9 cellular contexts compared by ENCODE assay signal in genomic region chr12:68899251-68899771, GRCh38. TPM values are rescaled to one million over a fixed set of nuclear protein-coding genes. Genes with fewer than 3 reads are reported as not detected.
DNase-seq lines count a peak whose midpoint lies in the region; ATAC-seq and TF ChIP-seq lines count a peak whose summit lies in the region.
"Had no signal": no experiment of that assay in that cellular context is flagged by ENCODE, and none has a peak within 500 bp of the region (broad histone marks: within the 10 kb centered on the region; RNA-seq: fewer than 3 reads in every experiment).

No MANE protein-coding gene starts in this region.

- DNase-seq in HCT116 (ENCODE audit: low read depth, low spot score) (peak; percentile 8), hepatocyte (ENCODE audit: low spot score) (peak; percentile 74), stomach (peak; percentile 76), GM19238 (ENCODE audit: insufficient read length, low spot score) (no peak)
- DNase-seq in activated CD4-positive, alpha-beta T cell treated with anti-CD3 and anti-CD28 coated beads, Interleukin-2, amount 50 U/mL, for 4 hours, result no peak
- DNase-seq: SIG-M5 had no signal

- CTCF ChIA-PET in HCT116 (lab: Charles Lee), result no interaction called here

- no peaks in the 10 kb centered on the region for H3K27me3 ChIP-seq in HCT116 (ENCODE audit: insufficient read depth, low read length)
- no peaks in the 10 kb centered on the region for H3K27me3 ChIP-seq in hepatocyte
- no peaks in the 10 kb centered on the region for H3K27me3 ChIP-seq in stomach

- H3K4me2 ChIP-seq in HCT116 (ENCODE audit: low read length) (no peak overlapping the region), hepatocyte (no peak overlapping the region)

- no peak overlapping the region for H3K9ac ChIP-seq in HCT116 (ENCODE audit: low read length)

- H3K9me2 ChIP-seq in HCT116 (ENCODE audit: insufficient read depth) (no peaks in the 10 kb centered on the region), hepatocyte (replicated peaks; ENCODE audit: insufficient read depth) (no peaks in the 10 kb centered on the region)

- ATAC-seq in HCT116 (no peak), SK-N-SH treated with all-trans-retinoic acid at 6 μM for 48 hours (peak; percentile 86), GM19395 (IDR thresholded peaks at IDR 0.05; ENCODE audit: unreplicated experiment) (no peak), GM19351 (IDR thresholded peaks at IDR 0.05; ENCODE audit: unreplicated experiment) (no peak)

- H2AFZ ChIP-seq in HCT116 (ENCODE audit: low read depth, low read length, poor library complexity, severe bottlenecking) (no peak overlapping the region), hepatocyte (no peak overlapping the region)

- H3K36me3 ChIP-seq in HCT116 (ENCODE audit: control insufficient read depth in 1 of 2, insufficient read depth in 2 of 2, low read length in 2 of 2) (no peaks in the 10 kb centered on the region), hepatocyte (replicated peaks; ENCODE audit: insufficient read depth, low read depth) (no peaks in the 10 kb centered on the region), stomach (peaks cover 0 to 9% (median 0%) of the 10 kb centered on the region in 4 donors)

- peak; percentile 21 to 50 (median 47); a peak in 4 of 6 replicates for TF ChIP-seq CTCF in HCT116 (IDR thresholded peaks at IDR 0.05 in 2 of 3, conservative IDR thresholded peaks at IDR 0.05 in 1 of 3; ENCODE audit: borderline replicate concordance in 1 of 3, insufficient read depth in 1 of 3, low read depth in 2 of 3, low read length in 2 of 3)
- TF ChIP-seq CTCF in hepatocyte (IDR thresholded peaks at IDR 0.05; ENCODE audit: poor library complexity), result peak; percentile 57
- TF ChIP-seq CTCF in stomach (IDR thresholded peaks at IDR 0.05), result peak in 3 of 7 experiments; percentile 23 to 59 (median 35)

- H3K4me3 ChIP-seq in HCT116 (replicated peaks in 1 of 2; ENCODE audit: low read depth in 1 of 2, low read length in 2 of 2), result no peak overlapping the region
- no peak overlapping the region for H3K4me3 ChIP-seq in hepatocyte
- H3K4me3 ChIP-seq in stomach, result no peak overlapping the region

- H4K20me1 ChIP-seq in HCT116 (ENCODE audit: insufficient read depth) (no peaks in the 10 kb centered on the region), hepatocyte (ENCODE audit: insufficient read depth, poor library complexity, severe bottlenecking) (no peaks in the 10 kb centered on the region)

- WGBS in hepatocyte (ENCODE audit: low lambda C conversion rate, missing lambda C conversion rate), result 79% methylated on average over 4 of the region's 4 CpGs
- 25 to 50% (median 42%) methylated on average over 4 of the region's 4 CpGs for WGBS in stomach, 5 donors

- peak; percentile 78 for TF ChIP-seq RAD21 in HCT116 (IDR thresholded peaks at IDR 0.05; ENCODE audit: low read depth)

- H3K9me3 ChIP-seq in HCT116 (ENCODE audit: control insufficient read depth in 1 of 2, insufficient read depth in 1 of 2, low read depth in 1 of 2, low read length in 2 of 2) (no peaks in the 10 kb centered on the region), hepatocyte (ENCODE audit: low read depth) (no peaks in the 10 kb centered on the region), stomach (no peaks in the 10 kb centered on the region)

- no TSS peak for BruUV-seq in HCT116 (replicated peaks; lab: Mats Ljungman, UMichigan)

- RAD21 ChIA-PET in HCT116 (lab: Charles Lee; ENCODE audit: low non-redundant PET in 1 of 2, low total read pairs in 2 of 2, uncharacterized antibody in 2 of 2, unreplicated experiment in 2 of 2), result no interaction called here

- H3K27ac ChIP-seq in HCT116 (ENCODE audit: low read depth, low read length) (no peak overlapping the region), hepatocyte (no peak overlapping the region), stomach (peak overlapping the region in 1 of 5 donors; percentile 17)

- no peak for TF ChIP-seq EP300 in stomach (IDR thresholded peaks at IDR 0.05)

- H3K79me2 ChIP-seq in HCT116 (ENCODE audit: insufficient read depth, low read length) (no peaks in the 10 kb centered on the region), hepatocyte (no peaks in the 10 kb centered on the region)

- no peak for TF ChIP-seq POLR2A in HCT116 (IDR thresholded peaks at IDR 0.05; ENCODE audit: borderline replicate concordance, extremely low read depth, insufficient read depth, insufficient read length)
- TF ChIP-seq POLR2A in stomach (IDR thresholded peaks at IDR 0.05), result no peak

- intact Hi-C loops in HCT116 (cut with micrococcal nuclease), result loop anchor here (1.0 kb wide), 1 partner anchor 169 kb away; no protein-coding TSS in a partner anchor
- intact Hi-C loops in stomach (cut with DNase I; ENCODE audit: low total_unique reads), result no loop called here

- H3K4me1 ChIP-seq in HCT116 (ENCODE audit: control insufficient read depth in 1 of 2, insufficient read depth in 2 of 2, low read length in 2 of 2) (peaks cover 0 to 5% of the 10 kb centered on the region in 2 experiments; a peak in 1 of 4 replicates), hepatocyte (ENCODE audit: insufficient read depth) (peaks cover 4% of the 10 kb centered on the region), stomach (peaks cover 7 to 24% (median 19%) of the 10 kb centered on the region in 4 donors)

- POLR2A ChIA-PET in HCT116 (lab: Charles Lee), result no interaction called here

TF ChIP-seq in HCT116, 20 proteins besides CTCF, POLR2A, EP300 and RAD21:
- TF ChIP-seq EGR1 (IDR thresholded peaks at IDR 0.05; ENCODE audit: low read depth), result no peak
- TF ChIP-seq YY1 (IDR thresholded peaks at IDR 0.05; ENCODE audit: extremely low read depth, insufficient replicate concordance, low read depth, low read length), result no peak
- TF ChIP-seq ZNF274 (IDR thresholded peaks at IDR 0.05; ENCODE audit: low read depth, low read length), result no peak
- no peak for TF ChIP-seq EZH2 (IDR thresholded peaks at IDR 0.05)
- TF ChIP-seq CBX3 (IDR thresholded peaks at IDR 0.05; ENCODE audit: low read depth), result no peak
- TF ChIP-seq MAX (IDR thresholded peaks at IDR 0.05), result no peak; the same call in 1 of the 2 replicates

TF ChIP-seq in SK-N-SH treated with all-trans-retinoic acid at 6 μM for 48 hours, 23 proteins besides CTCF, POLR2A, EP300 and RAD21 (continues in another document):
- TF ChIP-seq CSDC2 (CRISPR knock-in tag; IDR thresholded peaks at IDR 0.05) (no peak), ZFP3 (CRISPR knock-in tag; IDR thresholded peaks at IDR 0.05) (no peak), OSR1 (CRISPR knock-in tag; IDR thresholded peaks at IDR 0.05) (no peak), PPARA (CRISPR knock-in tag; IDR thresholded peaks at IDR 0.05; ENCODE audit: borderline replicate concordance) (no peak), POU6F1 (CRISPR knock-in tag; IDR thresholded peaks at IDR 0.05; ENCODE audit: borderline replicate concordance, low read depth) (no peak), RARB (CRISPR knock-in tag; IDR thresholded peaks at IDR 0.05) (no peak), ZNF8 (CRISPR knock-in tag; IDR thresholded peaks at IDR 0.05) (no peak), ZNF70 (CRISPR knock-in tag; IDR thresholded peaks at IDR 0.05) (no peak), ARNTL (CRISPR knock-in tag; IDR thresholded peaks at IDR 0.05; ENCODE audit: borderline replicate concordance, low read depth) (no peak), GLIS3 (CRISPR knock-in tag; IDR thresholded peaks at IDR 0.05) (no peak), ISL1 (CRISPR knock-in tag; IDR thresholded peaks at IDR 0.05) (no peak), ZNF565 (CRISPR knock-in tag; conservative IDR thresholded peaks at IDR 0.05; ENCODE audit: low read depth) (no peak)
- TF ChIP-seq, protein P1, sequence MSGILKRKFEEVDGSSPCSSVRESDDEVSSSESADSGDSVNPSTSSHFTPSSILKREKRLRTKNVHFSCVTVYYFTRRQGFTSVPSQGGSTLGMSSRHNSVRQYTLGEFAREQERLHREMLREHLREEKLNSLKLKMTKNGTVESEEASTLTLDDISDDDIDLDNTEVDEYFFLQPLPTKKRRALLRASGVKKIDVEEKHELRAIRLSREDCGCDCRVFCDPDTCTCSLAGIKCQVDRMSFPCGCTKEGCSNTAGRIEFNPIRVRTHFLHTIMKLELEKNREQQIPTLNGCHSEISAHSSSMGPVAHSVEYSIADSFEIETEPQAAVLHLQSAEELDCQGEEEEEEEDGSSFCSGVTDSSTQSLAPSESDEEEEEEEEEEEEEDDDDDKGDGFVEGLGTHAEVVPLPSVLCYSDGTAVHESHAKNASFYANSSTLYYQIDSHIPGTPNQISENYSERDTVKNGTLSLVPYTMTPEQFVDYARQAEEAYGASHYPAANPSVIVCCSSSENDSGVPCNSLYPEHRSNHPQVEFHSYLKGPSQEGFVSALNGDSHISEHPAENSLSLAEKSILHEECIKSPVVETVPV (CRISPR knock-in tag; IDR thresholded peaks at IDR 0.05), result no peak

RNA-seq across cellular contexts. Expression of gene CPM, which starts 33.7 kb away (rescaled TPM):
- 5.3 TPM for total RNA-seq in HCT116 (2021; ENCODE audit: unreplicated experiment)
- polyA plus RNA-seq in HCT116 (2012), result 1.7 and 4.0 TPM in 2 replicates
- 26.8 and 30.7 TPM in 2 replicates for total RNA-seq in hepatocyte
- polyA plus RNA-seq in hepatocyte, result 28.0 and 30.2 TPM in 2 replicates
- 100 to 1,000 TPM in 1 of 5 donors, 10 to 100 TPM in 4; 24.0 to 103 (median 73.6) TPM for total RNA-seq in stomach
- polyA plus RNA-seq in stomach, result 10 to 100 TPM in 2 of 3 donors, 1 to 10 TPM in 1; 5.7 to 16.6 (median 13.9) TPM

Comparison
In these comparisons a context has a peak if more than half of its experiments do, and no peak if none do; other contexts are left out.
1. DNase-seq: peak in HCT116 (single experiment), hepatocyte (single experiment) and stomach (single experiment); none in activated CD4-positive, alpha-beta T cell treated with anti-CD3 and anti-CD28 coated beads, Interleukin-2, amount 50 U/mL, for 4 hours (0 of 2) and GM19238 (single experiment).